In genomic region chrX:63513825-63514574, GRCh38 we compare ENCODE assay signal across 13 cellular contexts.
A peak's percentile ranks its signal among the peaks of the same experiment; 100 is the strongest.
DNase-seq lines count a peak whose midpoint lies in the region; ATAC-seq, FAIRE-seq and TF ChIP-seq lines count a peak whose summit lies in the region.
"Had no signal": no experiment of that assay in that cellular context is flagged by ENCODE, and none has a peak within 500 bp of the region (broad histone marks: within the 10 kb centered on the region; RNA-seq: fewer than 3 reads in every experiment).

No MANE protein-coding gene starts in this region.

- ATAC-seq in HepG2, result no peak
- ATAC-seq in aorta (ENCODE audit: low FRiP score), result peak; percentile 29
- ATAC-seq: activated CD4-positive, alpha-beta T cell treated with anti-CD3 and anti-CD28 coated beads for 36 hours had no signal

- no peak for DNase-seq in HepG2 (ENCODE audit: low spot score)
- peak; percentile 81 to 91 for DNase-seq in cardiac fibroblast (ENCODE audit: low read depth in 2 of 2)
- peak; percentile 1 for DNase-seq in left kidney (ENCODE audit: low read depth, low spot score)
- DNase-seq in aorta, result no peak
- DNase-seq in hepatocyte (ENCODE audit: low spot score), result no peak
- DNase-seq in HAP-1 (ENCODE audit: low spot score in 2 of 2), result no peak
- DNase-seq in activated CD4-positive, alpha-beta T cell treated with anti-CD3 and anti-CD28 coated beads for 4 hours, result no peak
- DNase-seq: activated CD4-positive, alpha-beta T cell treated with anti-CD3 and anti-CD28 coated beads for 36 hours; GDM1; NCI-H1417; NCI-H774; small intestine had no signal

- TF ChIP-seq POLR2A in HepG2 (IDR thresholded peaks at IDR 0.05; ENCODE audit: insufficient read depth in 1 of 2, low read depth in 2 of 2, low read length in 2 of 2), result no peak

- WGBS in liver, result 63% methylated on average over 5 of the region's 5 CpGs
- 93% methylated on average over 5 of the region's 5 CpGs for WGBS in HepG2 (ENCODE audit: low lambda C conversion rate)
- WGBS in aorta, 2 donors, result 8 to 25% methylated on average over 5 of the region's 5 CpGs
- WGBS in hepatocyte (ENCODE audit: low lambda C conversion rate, missing lambda C conversion rate), result 58% methylated on average over 5 of the region's 5 CpGs

- no peaks in the 10 kb centered on the region for H3K9me2 ChIP-seq in hepatocyte (replicated peaks; ENCODE audit: insufficient read depth)

- no peak overlapping the region for H3K27ac ChIP-seq in liver (ENCODE audit: low read depth in 1 of 2, low read length in 2 of 2)
- H3K27ac ChIP-seq in HepG2 (ENCODE audit: extremely low read length, insufficient read depth, low read length), result no peak overlapping the region
- H3K27ac ChIP-seq in aorta (ENCODE audit: low read depth in 1 of 2, low read length in 2 of 2), result no peak overlapping the region
- no peak overlapping the region for H3K27ac ChIP-seq in hepatocyte

- TF ChIP-seq RAD21 in liver (IDR thresholded peaks at IDR 0.05), result no peak
- no peak for TF ChIP-seq RAD21 in HepG2 (CRISPR knock-in tag; IDR thresholded peaks at IDR 0.05)

- intact Hi-C loops in HepG2 (cut with micrococcal nuclease; ENCODE audit: unreplicated experiment) (no loop called here), aorta (cut with DNase I) (loop anchor here in 1 of 2 donors (10.0 kb wide), 1 partner anchor 171 kb away; no protein-coding TSS in a partner anchor)

- in situ Hi-C loops in HepG2 (cut with HindIII; ENCODE audit: extremely low pct_ligation_motif_present, low pct_unique_long_range_greater_than_20kb), result no loop called here
- in situ Hi-C loops in HAP-1 (cut with MboI; ENCODE audit: low sequenced_read_pairs), result no loop called here

- TF ChIP-seq EP300 in HepG2 (IDR thresholded peaks at IDR 0.05; ENCODE audit: low read depth in 2 of 2, low read length in 2 of 2), result no peak
- no peak for TF ChIP-seq EP300 in HepG2 (CRISPR knock-in tag; IDR thresholded peaks at IDR 0.05; ENCODE audit: borderline replicate concordance)

- no peak for FAIRE-seq in HepG2 (lab: Jason Lieb, UNC)
- FAIRE-seq: small intestine had no signal

- H2AFZ ChIP-seq in HepG2 (ENCODE audit: low read length) (no peak overlapping the region), hepatocyte (no peak overlapping the region)

- no peak overlapping the region for H3K4me3 ChIP-seq in liver (ENCODE audit: low read depth in 1 of 3, low read length in 3 of 3)
- H3K4me3 ChIP-seq in HepG2 (replicated peaks in 1 of 3; ENCODE audit: insufficient read depth in 1 of 3, low read depth in 2 of 3, low read length in 3 of 3), result no peak overlapping the region
- no peak overlapping the region for H3K4me3 ChIP-seq in cardiac fibroblast (replicated peaks in 1 of 2; ENCODE audit: low read depth in 2 of 2, low read length in 2 of 2)
- no peak overlapping the region for H3K4me3 ChIP-seq in aorta (ENCODE audit: low read length in 2 of 2)
- no peak overlapping the region for H3K4me3 ChIP-seq in hepatocyte
- H3K4me3 ChIP-seq in HAP-1, result no peak overlapping the region

- H3K36me3 ChIP-seq in liver (ENCODE audit: control insufficient read depth in 4 of 4, insufficient read depth in 3 of 4, low read depth in 1 of 4, low read length in 3 of 4) (no peaks in the 10 kb centered on the region), HepG2 (replicated peaks in 1 of 2; ENCODE audit: control insufficient read depth in 1 of 2, insufficient read depth in 2 of 2, low read length in 2 of 2) (no peaks in the 10 kb centered on the region), aorta (ENCODE audit: control insufficient read depth in 1 of 2, insufficient read depth in 2 of 2, low read length in 1 of 2) (no peaks in the 10 kb centered on the region), hepatocyte (replicated peaks; ENCODE audit: insufficient read depth, low read depth) (no peaks in the 10 kb centered on the region), HAP-1 (replicated peaks) (no peaks in the 10 kb centered on the region)

- POLR2A ChIA-PET in HepG2 (lab: Yijun Ruan, JAX), result no interaction called here

- H3K4me1 ChIP-seq in liver (ENCODE audit: control insufficient read depth in 4 of 4, insufficient read depth in 4 of 4, low read length in 3 of 4), result no peaks in the 10 kb centered on the region
- no peaks in the 10 kb centered on the region for H3K4me1 ChIP-seq in HepG2 (ENCODE audit: insufficient read depth, low read length)
- H3K4me1 ChIP-seq in aorta (ENCODE audit: control insufficient read depth in 1 of 2, insufficient read depth in 2 of 2, low read length in 2 of 2), result no peaks in the 10 kb centered on the region
- no peaks in the 10 kb centered on the region for H3K4me1 ChIP-seq in hepatocyte (ENCODE audit: insufficient read depth)
- peaks cover 10% of the 10 kb centered on the region for H3K4me1 ChIP-seq in HAP-1

- BruUV-seq in HepG2 (replicated peaks; lab: Mats Ljungman, UMichigan), result no TSS peak

- no peak overlapping the region for H3K4me2 ChIP-seq in HepG2 (ENCODE audit: low read depth, low read length)
- no peak overlapping the region for H3K4me2 ChIP-seq in hepatocyte

- TF ChIP-seq CTCF in liver (IDR thresholded peaks at IDR 0.05; ENCODE audit: low read depth, low read length, missing input control) (no peak), HepG2 (CRISPR knock-in tag; IDR thresholded peaks at IDR 0.05) (no peak), cardiac fibroblast (IDR thresholded peaks at IDR 0.05; ENCODE audit: low read depth, low read length) (no peak), hepatocyte (IDR thresholded peaks at IDR 0.05; ENCODE audit: poor library complexity) (no peak)

- no peaks in the 10 kb centered on the region for H4K20me1 ChIP-seq in HepG2 (ENCODE audit: insufficient read depth, low read length)
- H4K20me1 ChIP-seq in hepatocyte (ENCODE audit: insufficient read depth, poor library complexity, severe bottlenecking), result no peaks in the 10 kb centered on the region

- H3K27me3 ChIP-seq in liver (ENCODE audit: control insufficient read depth in 4 of 4, insufficient read depth in 4 of 4, low read length in 3 of 4), result no peaks in the 10 kb centered on the region
- no peaks in the 10 kb centered on the region for H3K27me3 ChIP-seq in HepG2 (ENCODE audit: control insufficient read depth in 1 of 2, insufficient read depth in 2 of 2, low read length in 2 of 2)
- H3K27me3 ChIP-seq in aorta (ENCODE audit: control insufficient read depth in 1 of 2, insufficient read depth in 2 of 2, low read length in 1 of 2), result no peaks in the 10 kb centered on the region
- no peaks in the 10 kb centered on the region for H3K27me3 ChIP-seq in hepatocyte
- no peaks in the 10 kb centered on the region for H3K27me3 ChIP-seq in HAP-1 (ENCODE audit: low read depth)

- H3K9me3 ChIP-seq in liver (ENCODE audit: control insufficient read depth in 4 of 4, low read length in 3 of 4) (no peaks in the 10 kb centered on the region), HepG2 (ENCODE audit: low read length) (no peaks in the 10 kb centered on the region), aorta (ENCODE audit: control insufficient read depth, low read length) (no peaks in the 10 kb centered on the region), hepatocyte (ENCODE audit: low read depth) (no peaks in the 10 kb centered on the region), HAP-1 (no peaks in the 10 kb centered on the region)

- H3K79me2 ChIP-seq in HepG2 (ENCODE audit: insufficient read depth, low read length) (no peaks in the 10 kb centered on the region), hepatocyte (no peaks in the 10 kb centered on the region)

- H3K9ac ChIP-seq in liver (ENCODE audit: low read depth in 1 of 2, low read length in 2 of 2) (no peak overlapping the region), HepG2 (ENCODE audit: insufficient read depth, low read depth, low read length) (no peak overlapping the region)

- CTCF ChIA-PET in HepG2 (lab: Yijun Ruan, JAX; ENCODE audit: low intra/inter-chr PET ratio, low total read pairs), result no interaction called here

TF ChIP-seq in liver, 16 proteins besides CTCF, POLR2A, EP300 and RAD21:
- TF ChIP-seq, protein P1, sequence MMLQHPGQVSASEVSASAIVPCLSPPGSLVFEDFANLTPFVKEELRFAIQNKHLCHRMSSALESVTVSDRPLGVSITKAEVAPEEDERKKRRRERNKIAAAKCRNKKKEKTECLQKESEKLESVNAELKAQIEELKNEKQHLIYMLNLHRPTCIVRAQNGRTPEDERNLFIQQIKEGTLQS (IDR thresholded peaks at IDR 0.05), result no peak
- peak; percentile 50 for TF ChIP-seq YY1 (IDR thresholded peaks at IDR 0.05)

TF ChIP-seq in HepG2, 621 proteins besides CTCF, POLR2A, EP300 and RAD21:
- TF ChIP-seq ZNF501 (CRISPR knock-in tag; IDR thresholded peaks at IDR 0.05), result no peak
- no peak for TF ChIP-seq POLR2AphosphoS5 (IDR thresholded peaks at IDR 0.05; ENCODE audit: low read depth, low read length)
- no peak for TF ChIP-seq ZFY (CRISPR knock-in tag; IDR thresholded peaks at IDR 0.05)
- TF ChIP-seq SRY (CRISPR knock-in tag; IDR thresholded peaks at IDR 0.05), result no peak
- no peak for TF ChIP-seq ZFP1 (CRISPR knock-in tag; IDR thresholded peaks at IDR 0.05)
- TF ChIP-seq SUZ12 (IDR thresholded peaks at IDR 0.05; ENCODE audit: low read depth, low read length), result no peak
- TF ChIP-seq KDM5B (CRISPR knock-in tag; IDR thresholded peaks at IDR 0.05; ENCODE audit: borderline replicate concordance), result no peak
- TF ChIP-seq SALL2 (CRISPR knock-in tag; IDR thresholded peaks at IDR 0.05), result no peak
- TF ChIP-seq MXD4 (CRISPR knock-in tag; IDR thresholded peaks at IDR 0.05), result no peak
- no peak for TF ChIP-seq SMAD9 (CRISPR knock-in tag; IDR thresholded peaks at IDR 0.05)
- TF ChIP-seq ZMAT3 (CRISPR knock-in tag; conservative IDR thresholded peaks at IDR 0.05), result no peak
- no peak for TF ChIP-seq ZBTB1 (CRISPR knock-in tag; IDR thresholded peaks at IDR 0.05; ENCODE audit: borderline replicate concordance)
- TF ChIP-seq, protein P2, sequence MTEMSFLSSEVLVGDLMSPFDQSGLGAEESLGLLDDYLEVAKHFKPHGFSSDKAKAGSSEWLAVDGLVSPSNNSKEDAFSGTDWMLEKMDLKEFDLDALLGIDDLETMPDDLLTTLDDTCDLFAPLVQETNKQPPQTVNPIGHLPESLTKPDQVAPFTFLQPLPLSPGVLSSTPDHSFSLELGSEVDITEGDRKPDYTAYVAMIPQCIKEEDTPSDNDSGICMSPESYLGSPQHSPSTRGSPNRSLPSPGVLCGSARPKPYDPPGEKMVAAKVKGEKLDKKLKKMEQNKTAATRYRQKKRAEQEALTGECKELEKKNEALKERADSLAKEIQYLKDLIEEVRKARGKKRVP (CRISPR knock-in tag; IDR thresholded peaks at IDR 0.05), result no peak

Comparison
In these comparisons a context has a peak if more than half of its experiments do, and no peak if none do; other contexts are left out.
1. DNase-seq: peak in cardiac fibroblast (2 of 2) and left kidney (single experiment); none in HepG2 (single experiment), aorta (0 of 2), hepatocyte (single experiment), HAP-1 (0 of 2) and activated CD4-positive, alpha-beta T cell treated with anti-CD3 and anti-CD28 coated beads for 4 hours (0 of 2).